ENCODE assay signal across 8 cellular contexts in the genomic region with DNA sequence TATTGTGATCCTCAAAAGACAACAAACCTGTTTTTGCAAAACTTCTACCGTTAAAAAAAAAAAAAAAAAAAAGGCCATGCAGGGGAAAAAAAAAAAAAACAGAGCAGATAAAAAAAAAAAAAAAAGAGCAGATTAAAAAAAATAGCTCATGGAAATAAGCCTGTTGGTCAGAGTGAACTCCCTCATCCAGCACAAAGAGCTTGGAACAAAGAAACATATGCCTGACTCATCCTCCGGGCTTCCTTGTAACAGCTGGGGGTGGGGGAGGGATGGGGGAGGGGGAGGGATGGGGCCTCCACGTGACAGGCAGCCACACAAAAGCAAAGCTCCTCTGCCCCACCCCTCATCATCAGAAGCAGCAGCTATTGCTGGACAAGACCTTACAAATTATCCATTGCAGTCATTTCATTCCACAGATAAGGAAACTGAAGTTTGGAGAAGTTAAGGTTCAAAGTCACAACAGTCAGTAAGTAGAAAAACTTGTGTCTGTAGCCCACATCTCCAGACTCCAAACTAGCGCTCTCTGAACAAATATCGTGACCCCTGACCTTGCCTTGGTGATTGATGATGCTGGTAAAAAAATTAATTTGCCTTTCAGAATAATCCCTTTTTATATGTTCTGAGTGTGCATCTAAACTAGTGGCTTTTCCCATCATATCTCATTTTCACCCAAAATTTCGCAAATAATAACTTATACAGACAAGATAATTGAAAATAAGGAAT. TPM values are rescaled to one million over a fixed set of nuclear protein-coding genes. Genes with fewer than 3 reads are reported as not detected.
DNase-seq lines count a peak whose midpoint lies in the region; ATAC-seq and TF ChIP-seq lines count a peak whose summit lies in the region.

No MANE protein-coding gene starts in this region.

- no peak for ATAC-seq in GM19328 (IDR thresholded peaks at IDR 0.05; ENCODE audit: unreplicated experiment)

- no peak for TF ChIP-seq CTCF in fibroblast of pulmonary artery (IDR thresholded peaks at IDR 0.05; ENCODE audit: low read length, missing control alignments)

- no peak overlapping the region for H3K4me3 ChIP-seq in fibroblast of pulmonary artery (replicated peaks; ENCODE audit: low read depth, low read length)

- in situ Hi-C loops in SK-MEL-5 (cut with HindIII; ENCODE audit: low pct_unique_long_range_greater_than_20kb, low sequenced_read_pairs) = no loop called here

- DNase-seq in NCI-H1092 treated with DMSO at 0.1 percent for 48 hours (lab: John Stamatoyannopoulos, UW) (peak; percentile 14), NCI-H1092 (lab: John Stamatoyannopoulos, UW) (no peak), SK-MEL-5 (ENCODE audit: low read depth, low spot score) (peak; percentile 75), fibroblast of pulmonary artery (ENCODE audit: low read depth) (peak; percentile 98), non-pigmented ciliary epithelial cell (ENCODE audit: low read depth) (peak; percentile 90), NCI-H1694 treated with DMSO at 0.1 percent for 48 hours (lab: John Stamatoyannopoulos, UW) (no peak), T-helper 9 cell (no peak)

RNA-seq across cellular contexts. Expression of a gene that starts 38.9 kb away (rescaled TPM):
- 48.7 and 54.5 TPM in 2 replicates for total RNA-seq in SK-MEL-5 (2014; rRNA removed; shearing (Covaris generic))
- polyA plus RNA-seq in SK-MEL-5 (2015; cell fraction: cytosol; rRNA removed) = 39.6 and 42.5 TPM in 2 replicates
- polyA plus RNA-seq in SK-MEL-5 (2015; cell fraction: nucleus; rRNA removed) = 20.6 and 24.1 TPM in 2 replicates

RNA-seq across cellular contexts. Expression of a gene that starts 42.6 kb away (rescaled TPM):
- not detected in 2 replicates for total RNA-seq in SK-MEL-5 (2014; rRNA removed; shearing (Covaris generic))
- not detected in 2 replicates for polyA plus RNA-seq in SK-MEL-5 (2015; cell fraction: cytosol; rRNA removed)
- polyA plus RNA-seq in SK-MEL-5 (2015; cell fraction: nucleus; rRNA removed) = 1.5 TPM in 1 of 2 replicates, not detected in the other

Comparison
In these comparisons a context has a peak if more than half of its experiments do, and no peak if none do; other contexts are left out.
1. DNase-seq: peak in NCI-H1092 treated with DMSO at 0.1 percent for 48 hours (single experiment), SK-MEL-5 (single experiment), fibroblast of pulmonary artery (single experiment) and non-pigmented ciliary epithelial cell (single experiment); none in NCI-H1092 (single experiment), NCI-H1694 treated with DMSO at 0.1 percent for 48 hours (single experiment) and T-helper 9 cell (single experiment).